Comparison of ENCODE assay signal across 24 cellular contexts in genomic region chr20:49602370-49603208, GRCh38. TPM values are rescaled to one million over a fixed set of nuclear protein-coding genes. Genes with fewer than 3 reads are reported as not detected.
A peak's percentile ranks its signal among the peaks of the same experiment; 100 is the strongest.
DNase-seq lines count a peak whose midpoint lies in the region; ATAC-seq and TF ChIP-seq lines count a peak whose summit lies in the region.
"Had no signal": no experiment of that assay in that cellular context is flagged by ENCODE, and none has a peak within 500 bp of the region (broad histone marks: within the 10 kb centered on the region; RNA-seq: fewer than 3 reads in every experiment).

No MANE protein-coding gene starts in this region.

- H3K27me3 Mint-ChIP-seq in WTC11 (ENCODE audit: low read depth): no peaks in the 10 kb centered on the region

- H3K27ac ChIP-seq in left ventricle myocardium inferior (replicated peaks) (peak overlapping the region; percentile 20), esophagus squamous epithelium (peak overlapping the region in 3 of 4 donors; percentile 13 to 54 (median 14))
- H3K27ac ChIP-seq: left lung, neutrophil, Peyer's patch, thyroid gland had no signal

- H3K4me3 ChIP-seq in left ventricle myocardium inferior (no peak overlapping the region), esophagus squamous epithelium (no peak overlapping the region)
- H3K4me3 ChIP-seq: breast epithelium, GM12878, HAP-1, left lung, Peyer's patch, thyroid gland had no signal

- peaks cover 4% of the 10 kb centered on the region; the same call in 1 of the 2 replicates for H3K9me3 Mint-ChIP-seq in WTC11
- no peaks in the 10 kb centered on the region for H3K9me3 Mint-ChIP-seq in stimulated activated effector memory CD8-positive, alpha-beta T cell treated with anti-CD3 and anti-CD28 coated beads, Interleukin-12 subunit alpha, Interleukin-12 subunit beta, amount 100 ng/mL, for 72 hours
- H3K9me3 Mint-ChIP-seq: activated T-cell treated with anti-CD3 and anti-CD28 coated beads, Interleukin-2, amount 50 U/mL, for 4 hours had no signal

- no peaks in the 10 kb centered on the region for H3K36me3 ChIP-seq in left ventricle myocardium inferior
- H3K36me3 ChIP-seq in esophagus squamous epithelium: no peaks in the 10 kb centered on the region
- H3K36me3 ChIP-seq: breast epithelium, HAP-1, left lung, neutrophil, Peyer's patch, thyroid gland had no signal

- peaks cover 5% of the 10 kb centered on the region for H3K27me3 ChIP-seq in left ventricle myocardium inferior (ENCODE audit: low read depth)
- H3K27me3 ChIP-seq in esophagus squamous epithelium: peaks cover 0 to 3% (median 0%) of the 10 kb centered on the region in 4 donors
- H3K27me3 ChIP-seq: breast epithelium, left lung, Peyer's patch, thyroid gland had no signal

- ATAC-seq in WTC11 (no peak), GM19324 (IDR thresholded peaks at IDR 0.05; ENCODE audit: low FRiP score, unreplicated experiment) (no peak), GM18909 (IDR thresholded peaks at IDR 0.05; ENCODE audit: poor library complexity, unreplicated experiment) (no peak)
- no peak for ATAC-seq in stimulated activated effector memory CD8-positive, alpha-beta T cell treated with anti-CD3 and anti-CD28 coated beads, Interleukin-12 subunit alpha, Interleukin-12 subunit beta, amount 100 ng/mL, for 72 hours
- ATAC-seq: activated T-cell treated with anti-CD3 and anti-CD28 coated beads, Interleukin-2, amount 50 U/mL, for 4 hours; GM12878 had no signal

- no peaks in the 10 kb centered on the region for H3K4me1 Mint-ChIP-seq in WTC11
- peaks cover 27% of the 10 kb centered on the region for H3K4me1 Mint-ChIP-seq in stimulated activated effector memory CD8-positive, alpha-beta T cell treated with anti-CD3 and anti-CD28 coated beads, Interleukin-12 subunit alpha, Interleukin-12 subunit beta, amount 100 ng/mL, for 72 hours

- intact Hi-C loops in left ventricle myocardium inferior (cut with micrococcal nuclease): no loop called here
- intact Hi-C loops in cardiac septum (cut with DNase I): no loop called here
- intact Hi-C loops in esophagus squamous epithelium (cut with DNase I): loop anchor here (10.0 kb wide), 1 partner anchor 268 kb away; no protein-coding TSS in a partner anchor

- no peak for TF ChIP-seq POLR2A in esophagus squamous epithelium (IDR thresholded peaks at IDR 0.05)

- H3K36me3 Mint-ChIP-seq in WTC11: no peaks in the 10 kb centered on the region
- peaks cover 74% of the 10 kb centered on the region for H3K36me3 Mint-ChIP-seq in stimulated activated effector memory CD8-positive, alpha-beta T cell treated with anti-CD3 and anti-CD28 coated beads, Interleukin-12 subunit alpha, Interleukin-12 subunit beta, amount 100 ng/mL, for 72 hours

- WGBS in esophagus squamous epithelium, 2 donors: 71 to 82% methylated on average over 9 of the region's 9 CpGs

- no peak for DNase-seq in left ventricle myocardium inferior
- DNase-seq in cardiac septum (ENCODE audit: low spot score): no peak
- DNase-seq in WTC11 (ENCODE audit: low spot score): no peak
- DNase-seq in esophagus squamous epithelium (lab: John Stamatoyannopoulos, UW): no peak
- no peak for DNase-seq in stimulated activated effector memory CD8-positive, alpha-beta T cell treated with anti-CD3 and anti-CD28 coated beads, Interleukin-12 subunit alpha, Interleukin-12 subunit beta, amount 100 ng/mL, for 72 hours (ENCODE audit: low spot score in 2 of 2)
- DNase-seq in activated gamma-delta T cell treated with Interleukin-2 at 50 U/mL for 16 hours: no peak
- DNase-seq: activated naive CD4-positive, alpha-beta T cell treated with anti-CD3 and anti-CD28 coated beads, Interleukin-2, amount 10 ng/mL, durations not matched to agents 7 days and 5 days; activated T-cell treated with anti-CD3 and anti-CD28 coated beads, Interleukin-2, amount 50 U/mL, for 4 hours; amniotic stem cell; DMS153; left lung; NCI-H1436; NCI-H2081 treated with DMSO at 0.1 percent for 48 hours; NCI-H345; SHP77 treated with DMSO at 0.1 percent for 48 hours; stimulated activated CD4-positive, alpha-beta T cell treated with anti-CD3 and anti-CD28 coated beads, Interleukin-4, amount 100 ng/mL, for 1 hour; thyroid gland had no signal

- H3K27ac Mint-ChIP-seq in WTC11: no peak overlapping the region
- peak overlapping the region; percentile 32 for H3K27ac Mint-ChIP-seq in stimulated activated effector memory CD8-positive, alpha-beta T cell treated with anti-CD3 and anti-CD28 coated beads, Interleukin-12 subunit alpha, Interleukin-12 subunit beta, amount 100 ng/mL, for 72 hours
- H3K27ac Mint-ChIP-seq: activated naive CD4-positive, alpha-beta T cell treated with anti-CD3 and anti-CD28 coated beads, Interleukin-2, amount 10 ng/mL, durations not matched to agents 7 days and 5 days had no signal

- POLR2A ChIA-PET in WTC11 (lab: Charles Lee): no interaction called here

- CTCF ChIA-PET in WTC11 (lab: Charles Lee): interaction anchor here (0.7 to 11.7 kb wide), 10 partner anchors 8 to 312 kb away, joined by 3 to 540 read pairs (median 4); no protein-coding TSS in a partner anchor

- no peak overlapping the region for H3K4me3 Mint-ChIP-seq in WTC11
- H3K4me3 Mint-ChIP-seq in stimulated activated effector memory CD8-positive, alpha-beta T cell treated with anti-CD3 and anti-CD28 coated beads, Interleukin-12 subunit alpha, Interleukin-12 subunit beta, amount 100 ng/mL, for 72 hours: no peak overlapping the region
- H3K4me3 Mint-ChIP-seq: activated naive CD4-positive, alpha-beta T cell treated with anti-CD3 and anti-CD28 coated beads, Interleukin-2, amount 10 ng/mL, durations not matched to agents 7 days and 5 days; activated T-cell treated with anti-CD3 and anti-CD28 coated beads, Interleukin-2, amount 50 U/mL, for 4 hours had no signal

- no peak for TF ChIP-seq CTCF in left ventricle myocardium inferior (IDR thresholded peaks at IDR 0.05; ENCODE audit: borderline replicate concordance)
- TF ChIP-seq CTCF in WTC11 (IDR thresholded peaks at IDR 0.05): no peak
- TF ChIP-seq CTCF in esophagus squamous epithelium (IDR thresholded peaks at IDR 0.05): no peak

- H3K9me3 ChIP-seq in left ventricle myocardium inferior (replicated peaks) (no peaks in the 10 kb centered on the region), esophagus squamous epithelium (no peaks in the 10 kb centered on the region)
- H3K9me3 ChIP-seq: breast epithelium, HAP-1, neutrophil, Peyer's patch, thyroid gland had no signal

- peaks cover 4% of the 10 kb centered on the region for H3K4me1 ChIP-seq in left ventricle myocardium inferior
- H3K4me1 ChIP-seq in esophagus squamous epithelium: peaks cover 3 to 22% (median 4%) of the 10 kb centered on the region in 3 donors
- H3K4me1 ChIP-seq: breast epithelium, HAP-1, Peyer's patch, thyroid gland had no signal

TF ChIP-seq in WTC11, 78 proteins besides CTCF, POLR2A, EP300 and RAD21:
- TF ChIP-seq GTF2I (CRISPR knock-in tag; conservative IDR thresholded peaks at IDR 0.05) (0 out of 2 replicates have a peak, but pooled peaks have one; percentile 30), ZNF532 (CRISPR knock-in tag; IDR thresholded peaks at IDR 0.05; ENCODE audit: borderline replicate concordance) (no peak)

RNA-seq across cellular contexts. Expression of gene PTGIS, which starts 34.7 kb away (rescaled TPM):
- 26.3 TPM for total RNA-seq in left ventricle myocardium inferior
- total RNA-seq in cardiac septum: 37.6 TPM
- total RNA-seq in WTC11 (2021): 24.3 to 37.0 TPM (median 34.4 TPM) in 3 replicates
- 10 to 100 TPM in 2 of 4 donors, 1 to 10 TPM in 2; 1.6 to 34.1 (median 8.6) TPM for total RNA-seq in esophagus squamous epithelium
